ENCODE assay signal across 6 cellular contexts in genomic region chr16:68109156-68109555, GRCh38. TPM values are rescaled to one million over a fixed set of nuclear protein-coding genes. Genes with fewer than 3 reads are reported as not detected.
DNase-seq lines count a peak whose midpoint lies in the region; ATAC-seq and TF ChIP-seq lines count a peak whose summit lies in the region.
"Not testable (repeated sequence)": the region's sequence is repeated elsewhere in the genome, so short reads cannot be mapped to it uniquely, and the experiment has no call there.

No MANE protein-coding gene starts in this region.

- H3K27ac Mint-ChIP-seq in CD4-positive, alpha-beta T cell: peak overlapping the region; percentile 60
- H3K27ac Mint-ChIP-seq in T-cell (peak overlapping the region; percentile 34 to 36), naive B cell (peak overlapping the region in 5 of 6 donors; percentile 1 to 83 (median 81))
- H3K27ac Mint-ChIP-seq in activated naive CD4-positive, alpha-beta T cell treated with anti-CD3 and anti-CD28 coated beads, Interleukin-2, amount 50 U/mL, for 24 hours: peak overlapping the region; percentile 57
- peak overlapping the region; percentile 36 to 84 for H3K27ac Mint-ChIP-seq in effector memory CD8-positive, alpha-beta T cell
- peak overlapping the region; percentile 14 to 28 for H3K27ac Mint-ChIP-seq in natural killer cell treated with Interleukin-12 subunit alpha and Interleukin-12 subunit beta and Interleukin-15 and Interleukin-18, amount 100 ng/mL, for 72 hours

- not testable (repeated sequence) for H3K27me3 Mint-ChIP-seq in CD4-positive, alpha-beta T cell; T-cell; activated naive CD4-positive, alpha-beta T cell treated with anti-CD3 and anti-CD28 coated beads, Interleukin-2, amount 50 U/mL, for 24 hours; effector memory CD8-positive, alpha-beta T cell; naive B cell; natural killer cell treated with Interleukin-12 subunit alpha and Interleukin-12 subunit beta and Interleukin-15 and Interleukin-18, amount 100 ng/mL, for 72 hours

- TF ChIP-seq CTCF in CD4-positive, alpha-beta T cell (IDR thresholded peaks at IDR 0.05): not testable (repeated sequence)

- POLR2A ChIA-PET in CD4-positive, alpha-beta T cell (lab: Charles Lee): interaction anchor here (1.9 kb wide), 1 partner anchor 10 kb away, joined by 7 read pairs; no protein-coding TSS in a partner anchor
- POLR2A ChIA-PET in T-cell (lab: Charles Lee): interaction anchor here in 1 of 2 donors (0.6 kb wide), 1 partner anchor 497 kb away, joined by 3 read pairs; no protein-coding TSS in a partner anchor

- not testable (repeated sequence) for H3K4me3 Mint-ChIP-seq in CD4-positive, alpha-beta T cell; activated naive CD4-positive, alpha-beta T cell treated with anti-CD3 and anti-CD28 coated beads, Interleukin-2, amount 50 U/mL, for 24 hours
- H3K4me3 Mint-ChIP-seq in T-cell (peak overlapping the region in 1 of 3 donors; percentile 28), naive B cell (peak overlapping the region in 2 of 8 donors; percentile 22 to 40)
- peak overlapping the region; percentile 3 to 11 for H3K4me3 Mint-ChIP-seq in effector memory CD8-positive, alpha-beta T cell
- peak overlapping the region; percentile 38 for H3K4me3 Mint-ChIP-seq in natural killer cell treated with Interleukin-12 subunit alpha and Interleukin-12 subunit beta and Interleukin-15 and Interleukin-18, amount 100 ng/mL, for 72 hours

- peaks cover 90% of the 10 kb centered on the region for H3K4me1 Mint-ChIP-seq in CD4-positive, alpha-beta T cell (ENCODE audit: low read depth)
- H3K4me1 Mint-ChIP-seq in T-cell (peaks cover 81 to 90% (median 90%) of the 10 kb centered on the region in 3 donors), naive B cell (peaks cover 66 to 96% (median 95%) of the 10 kb centered on the region in 3 donors)
- H3K4me1 Mint-ChIP-seq in activated naive CD4-positive, alpha-beta T cell treated with anti-CD3 and anti-CD28 coated beads, Interleukin-2, amount 50 U/mL, for 24 hours: peaks cover 93% of the 10 kb centered on the region
- peaks cover 73 to 88% of the 10 kb centered on the region in 2 donors for H3K4me1 Mint-ChIP-seq in effector memory CD8-positive, alpha-beta T cell (ENCODE audit: low read depth in 2 of 2)
- peaks cover 74 to 75% of the 10 kb centered on the region in 2 donors for H3K4me1 Mint-ChIP-seq in natural killer cell treated with Interleukin-12 subunit alpha and Interleukin-12 subunit beta and Interleukin-15 and Interleukin-18, amount 100 ng/mL, for 72 hours (ENCODE audit: low read depth in 2 of 2)

- DNase-seq in CD4-positive, alpha-beta T cell; T-cell; effector memory CD8-positive, alpha-beta T cell; naive B cell; natural killer cell treated with Interleukin-12 subunit alpha and Interleukin-12 subunit beta and Interleukin-15 and Interleukin-18, amount 100 ng/mL, for 72 hours (ENCODE audit: low spot score): not testable (repeated sequence)

- intact Hi-C loops in CD4-positive, alpha-beta T cell (cut with DNase I, micrococcal nuclease): not testable (repeated sequence)

- H3K9me3 ChIP-seq in CD4-positive, alpha-beta T cell (ENCODE audit: control insufficient read depth, low read length): not testable (repeated sequence)

- H3K9me3 Mint-ChIP-seq in CD4-positive, alpha-beta T cell: peaks cover 18% of the 10 kb centered on the region
- peaks cover 19 to 39% (median 28%) of the 10 kb centered on the region in 3 donors for H3K9me3 Mint-ChIP-seq in T-cell
- not testable (repeated sequence) for H3K9me3 Mint-ChIP-seq in activated naive CD4-positive, alpha-beta T cell treated with anti-CD3 and anti-CD28 coated beads, Interleukin-2, amount 50 U/mL, for 24 hours; effector memory CD8-positive, alpha-beta T cell
- peaks cover 13 to 39% (median 33%) of the 10 kb centered on the region in 7 donors for H3K9me3 Mint-ChIP-seq in naive B cell
- H3K9me3 Mint-ChIP-seq in natural killer cell treated with Interleukin-12 subunit alpha and Interleukin-12 subunit beta and Interleukin-15 and Interleukin-18, amount 100 ng/mL, for 72 hours: peaks cover 12% of the 10 kb centered on the region

- not testable (repeated sequence) for H3K27me3 ChIP-seq in CD4-positive, alpha-beta T cell (ENCODE audit: control insufficient read depth, insufficient read depth, low read length)

- CTCF ChIA-PET in CD4-positive, alpha-beta T cell (lab: Charles Lee): interaction anchor here (0.8 to 2.5 kb wide), 3 partner anchors 9 to 24 kb away, joined by 3 to 6 read pairs (median 3); partner anchors contain the start of gene NFATC3
- CTCF ChIA-PET in T-cell (lab: Charles Lee): interaction anchor here (0.6 to 2.2 kb wide), 6 partner anchors 10 to 238 kb away, joined by 3 to 4 read pairs (median 3); no protein-coding TSS in a partner anchor

- peaks cover 64% of the 10 kb centered on the region for H3K36me3 Mint-ChIP-seq in CD4-positive, alpha-beta T cell (ENCODE audit: low read depth)
- H3K36me3 Mint-ChIP-seq in T-cell: peaks cover 51% of the 10 kb centered on the region
- H3K36me3 Mint-ChIP-seq in activated naive CD4-positive, alpha-beta T cell treated with anti-CD3 and anti-CD28 coated beads, Interleukin-2, amount 50 U/mL, for 24 hours: peaks cover 38% of the 10 kb centered on the region
- H3K36me3 Mint-ChIP-seq in effector memory CD8-positive, alpha-beta T cell (ENCODE audit: insufficient read depth): peaks cover 22% of the 10 kb centered on the region
- peaks cover 17 to 37% of the 10 kb centered on the region in 2 donors for H3K36me3 Mint-ChIP-seq in naive B cell
- H3K36me3 Mint-ChIP-seq in natural killer cell treated with Interleukin-12 subunit alpha and Interleukin-12 subunit beta and Interleukin-15 and Interleukin-18, amount 100 ng/mL, for 72 hours: peaks cover 48% of the 10 kb centered on the region

- ATAC-seq in CD4-positive, alpha-beta T cell (ENCODE audit: poor library complexity); T-cell (replicated peaks in 1 of 4); effector memory CD8-positive, alpha-beta T cell (replicated peaks); naive B cell (ENCODE audit: low read depth in 2 of 2); natural killer cell treated with Interleukin-12 subunit alpha and Interleukin-12 subunit beta and Interleukin-15 and Interleukin-18, amount 100 ng/mL, for 72 hours: not testable (repeated sequence)

- not testable (repeated sequence) for H3K27ac ChIP-seq in CD4-positive, alpha-beta T cell (ENCODE audit: low read depth, low read length)

RNA-seq across cellular contexts. Expression of gene NFATC3, which starts 24.0 kb away (rescaled TPM):
- total RNA-seq in CD4-positive, alpha-beta T cell: 10 to 100 TPM; 84.8 to 94.4 TPM
- 100 to 1,000 TPM; 111 to 144 (median 116) TPM for total RNA-seq in T-cell
- polyA plus RNA-seq in naive B cell (ENCODE audit: low read depth in 6 of 6): 100 to 1,000 TPM in 2 of 6 donors, 10 to 100 TPM in 4; 74.8 to 147 (median 96.7) TPM
- total RNA-seq in natural killer cell treated with Interleukin-12 subunit alpha and Interleukin-12 subunit beta and Interleukin-15 and Interleukin-18, amount 100 ng/mL, for 72 hours: 100 to 1,000 TPM in 1 of 2 donors, 10 to 100 TPM in 1; 91.9 to 131 TPM

Comparison
In these comparisons a context has a peak if more than half of its experiments do, and no peak if none do; other contexts are left out.
1. H3K27ac Mint-ChIP-seq: peak in every context shown above with its lines; median percentile 81 in naive B cell; 60 in CD4-positive, alpha-beta T cell; 60 in effector memory CD8-positive, alpha-beta T cell; 57 in activated naive CD4-positive, alpha-beta T cell treated with anti-CD3 and anti-CD28 coated beads, Interleukin-2, amount 50 U/mL, for 24 hours; 35 in T-cell; 21 in natural killer cell treated with Interleukin-12 subunit alpha and Interleukin-12 subunit beta and Interleukin-15 and Interleukin-18, amount 100 ng/mL, for 72 hours.